27 cellular contexts compared by ENCODE assay signal in genomic region chr20:60650087-60650486, GRCh38.
"Had no signal": no experiment of that assay in that cellular context is flagged by ENCODE, and none has a peak within 500 bp of the region (broad histone marks: within the 10 kb centered on the region; RNA-seq: fewer than 3 reads in every experiment).

No MANE protein-coding gene starts in this region.

- H3K27ac Mint-ChIP-seq: immature natural killer cell; natural killer cell; stimulated activated effector memory CD8-positive, alpha-beta T cell treated with anti-CD3 and anti-CD28 coated beads, Interleukin-12 subunit alpha, Interleukin-12 subunit beta, amount 100 ng/mL, for 72 hours had no signal

- H3K4me1 ChIP-seq: esophagus squamous epithelium, lower lobe of right lung, prostate gland, right atrium auricular region, sigmoid colon, stomach, testis, upper lobe of left lung, uterus had no signal

- ATAC-seq: left ventricle myocardium superior; lower lobe of right lung; stimulated activated effector memory CD8-positive, alpha-beta T cell treated with anti-CD3 and anti-CD28 coated beads, Interleukin-12 subunit alpha, Interleukin-12 subunit beta, amount 100 ng/mL, for 72 hours had no signal

- H3K4me3 Mint-ChIP-seq: immature natural killer cell; natural killer cell; neural crest cell; stimulated activated effector memory CD8-positive, alpha-beta T cell treated with anti-CD3 and anti-CD28 coated beads, Interleukin-12 subunit alpha, Interleukin-12 subunit beta, amount 100 ng/mL, for 72 hours had no signal

- FAIRE-seq: endometrium had no signal

- H3K27ac ChIP-seq: coronary artery, esophagus squamous epithelium, lower lobe of right lung, prostate gland, right atrium auricular region, sigmoid colon, stomach, testis, tibial artery, upper lobe of left lung, uterus had no signal

- H3K36me3 ChIP-seq: esophagus squamous epithelium, lower lobe of right lung, prostate gland, right atrium auricular region, sigmoid colon, stomach, tibial artery, upper lobe of left lung, uterus had no signal

- H3K9me3 Mint-ChIP-seq: natural killer cell had no signal

- H3K9me3 ChIP-seq: lower lobe of right lung, prostate gland, testis, upper lobe of left lung, uterus had no signal

- H3K36me3 Mint-ChIP-seq: immature natural killer cell; natural killer cell; stimulated activated effector memory CD8-positive, alpha-beta T cell treated with anti-CD3 and anti-CD28 coated beads, Interleukin-12 subunit alpha, Interleukin-12 subunit beta, amount 100 ng/mL, for 72 hours had no signal

- DNase-seq: dermis blood vessel endothelial cell; effector memory CD4-positive, alpha-beta T cell; erythroblast; esophagus squamous epithelium; foreskin melanocyte; hypothalamus; immature natural killer cell; islet precursor cell; left ventricle myocardium superior; lower lobe of right lung; natural killer cell; nucleus accumbens; sigmoid colon; stimulated activated CD4-positive, alpha-beta T cell treated with anti-CD3 and anti-CD28 coated beads, Interleukin-2, amount 100 ng/mL, for 24 hours; stimulated activated CD4-positive, alpha-beta T cell treated with anti-CD3 and anti-CD28 coated beads, Interleukin-4, amount 100 ng/mL, for 24 hours; stimulated activated naive CD4-positive, alpha-beta T cell treated with Interleukin-2 at 50 U/mL for 16 hours; stomach; testis; tibial artery; upper lobe of left lung; uterus had no signal

- H3K4me1 Mint-ChIP-seq: immature natural killer cell; natural killer cell; neural crest cell; stimulated activated effector memory CD8-positive, alpha-beta T cell treated with anti-CD3 and anti-CD28 coated beads, Interleukin-12 subunit alpha, Interleukin-12 subunit beta, amount 100 ng/mL, for 72 hours had no signal

- H3K4me3 ChIP-seq: coronary artery, esophagus squamous epithelium, lower lobe of right lung, prostate gland, right atrium auricular region, sigmoid colon, stomach, testis, tibial artery, upper lobe of left lung, uterus had no signal

- H3K27me3 ChIP-seq: esophagus squamous epithelium, right atrium auricular region, sigmoid colon, stomach, testis, tibial artery, upper lobe of left lung, uterus had no signal
